Comparison of ENCODE assay signal across 15 cellular contexts in the genomic region with DNA sequence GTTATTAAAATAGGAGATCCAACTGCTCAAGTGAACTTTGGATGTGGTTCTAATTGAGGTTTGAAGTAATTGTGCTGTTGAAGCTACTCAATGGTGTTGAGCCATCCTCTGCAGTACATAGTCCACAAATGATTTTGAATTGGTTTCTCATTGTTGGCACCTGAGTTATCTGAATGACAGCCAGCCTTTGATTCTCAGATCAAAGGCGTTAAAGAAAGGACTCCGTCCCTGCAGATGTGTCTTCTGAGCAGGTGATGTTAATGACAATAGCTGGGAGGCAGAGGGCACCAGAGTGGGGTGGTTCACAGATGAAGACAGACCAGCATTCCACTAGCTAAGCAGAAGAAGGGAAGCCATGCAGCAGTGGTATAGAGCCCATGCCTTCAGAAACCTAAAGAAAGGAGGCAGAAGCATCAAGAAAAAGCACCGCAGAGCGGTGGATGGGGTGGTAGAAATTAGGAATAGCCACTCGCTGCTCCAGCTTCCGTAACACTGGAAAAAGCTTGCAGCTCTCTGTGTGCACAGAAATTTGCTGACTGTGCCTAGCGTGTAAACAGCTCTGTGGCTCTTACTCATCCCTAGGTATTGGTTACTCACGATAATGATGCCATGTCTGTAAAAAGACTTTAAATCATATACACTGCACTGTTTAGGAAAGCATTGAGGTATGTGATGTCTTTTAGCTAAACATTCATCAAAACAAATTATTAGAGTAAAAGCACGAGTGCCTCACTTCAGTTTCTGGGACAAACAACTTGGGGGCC.
DNase-seq lines count a peak whose midpoint lies in the region; ATAC-seq and TF ChIP-seq lines count a peak whose summit lies in the region.
"Had no signal": no experiment of that assay in that cellular context is flagged by ENCODE, and none has a peak within 500 bp of the region (broad histone marks: within the 10 kb centered on the region; RNA-seq: fewer than 3 reads in every experiment).

No MANE protein-coding gene starts in this region.

- H3K4me3 Mint-ChIP-seq in activated CD8-positive, alpha-beta T cell treated with anti-CD3 and anti-CD28 coated beads for 36 hours: no peak overlapping the region
- H3K4me3 Mint-ChIP-seq in activated CD8-positive, alpha-beta T cell treated with anti-CD3 and anti-CD28 coated beads, Interleukin-2, amount 10 ng/mL, durations not matched to agents 7 days and 5 days: no peak overlapping the region
- H3K4me3 Mint-ChIP-seq in stimulated activated memory B cell treated with anti-CD40 and anti-IgM and Interleukin-4, amounts not matched to agents 10 μg/mL and 1 μg/mL and 100 μg/mL, for 72 hours: no peak overlapping the region
- H3K4me3 Mint-ChIP-seq: activated CD4-positive, alpha-beta memory T cell treated with anti-CD3 and anti-CD28 coated beads for 36 hours; activated naive CD4-positive, alpha-beta T cell treated with anti-CD3 and anti-CD28 coated beads, Interleukin-2, amount 50 U/mL, for 24 hours had no signal

- no peaks in the 10 kb centered on the region for H3K27me3 ChIP-seq in fibroblast of lung (ENCODE audit: control insufficient read depth, insufficient read depth, low read length)
- H3K27me3 ChIP-seq: suprapubic skin had no signal

- peak; percentile 62 for ATAC-seq in activated CD8-positive, alpha-beta T cell treated with anti-CD3 and anti-CD28 coated beads for 36 hours
- ATAC-seq in activated CD8-positive, alpha-beta T cell treated with anti-CD3 and anti-CD28 coated beads, Interleukin-2, amount 10 ng/mL, durations not matched to agents 7 days and 5 days: no peak
- no peak for ATAC-seq in stimulated activated memory B cell treated with anti-CD40 and anti-IgM and Interleukin-4, amounts not matched to agents 10 μg/mL and 1 μg/mL and 100 μg/mL, for 72 hours
- ATAC-seq in HG03196 (IDR thresholded peaks at IDR 0.05; ENCODE audit: unreplicated experiment) (no peak), HG03039 (IDR thresholded peaks at IDR 0.05; ENCODE audit: unreplicated experiment) (no peak)

- no peak overlapping the region for H3K27ac Mint-ChIP-seq in activated CD8-positive, alpha-beta T cell treated with anti-CD3 and anti-CD28 coated beads for 36 hours
- H3K27ac Mint-ChIP-seq in activated CD8-positive, alpha-beta T cell treated with anti-CD3 and anti-CD28 coated beads, Interleukin-2, amount 10 ng/mL, durations not matched to agents 7 days and 5 days: no peak overlapping the region
- peak overlapping the region; percentile 12 for H3K27ac Mint-ChIP-seq in stimulated activated memory B cell treated with anti-CD40 and anti-IgM and Interleukin-4, amounts not matched to agents 10 μg/mL and 1 μg/mL and 100 μg/mL, for 72 hours
- H3K27ac Mint-ChIP-seq: activated CD4-positive, alpha-beta memory T cell treated with anti-CD3 and anti-CD28 coated beads for 36 hours; activated naive CD4-positive, alpha-beta T cell treated with anti-CD3 and anti-CD28 coated beads, Interleukin-2, amount 50 U/mL, for 24 hours had no signal

- CTCF ChIA-PET in activated CD8-positive, alpha-beta T cell treated with anti-CD3 and anti-CD28 coated beads for 36 hours (lab: Charles Lee): interaction anchor here (0.9 to 2.3 kb wide), 3 partner anchors 33 to 81 kb away, joined by 3 to 20 read pairs (median 8); no protein-coding TSS in a partner anchor
- CTCF ChIA-PET in activated CD8-positive, alpha-beta T cell treated with anti-CD3 and anti-CD28 coated beads, Interleukin-2, amount 10 ng/mL, durations not matched to agents 7 days and 5 days (lab: Charles Lee): interaction anchor here (0.7 to 2.0 kb wide), 6 partner anchors 9 to 74 kb away, joined by 3 to 7 read pairs (median 4); no protein-coding TSS in a partner anchor

- POLR2A ChIA-PET in activated CD8-positive, alpha-beta T cell treated with anti-CD3 and anti-CD28 coated beads for 36 hours (lab: Charles Lee): interaction anchor here (0.8 kb wide), 1 partner anchor 62 kb away, joined by 3 read pairs; no protein-coding TSS in a partner anchor
- POLR2A ChIA-PET in activated CD8-positive, alpha-beta T cell treated with anti-CD3 and anti-CD28 coated beads, Interleukin-2, amount 10 ng/mL, durations not matched to agents 7 days and 5 days (lab: Charles Lee): no interaction called here

- no peak overlapping the region for H3K4me2 ChIP-seq in fibroblast of lung (ENCODE audit: extremely low read depth, insufficient read depth, low read length)

- no peaks in the 10 kb centered on the region for H3K4me1 ChIP-seq in fibroblast of lung (ENCODE audit: control insufficient read depth, extremely low read depth, insufficient read depth, low read length)

- H3K9me3 Mint-ChIP-seq in activated CD8-positive, alpha-beta T cell treated with anti-CD3 and anti-CD28 coated beads for 36 hours: no peaks in the 10 kb centered on the region
- no peaks in the 10 kb centered on the region for H3K9me3 Mint-ChIP-seq in activated CD8-positive, alpha-beta T cell treated with anti-CD3 and anti-CD28 coated beads, Interleukin-2, amount 10 ng/mL, durations not matched to agents 7 days and 5 days (ENCODE audit: insufficient read depth)
- no peaks in the 10 kb centered on the region for H3K9me3 Mint-ChIP-seq in stimulated activated memory B cell treated with anti-CD40 and anti-IgM and Interleukin-4, amounts not matched to agents 10 μg/mL and 1 μg/mL and 100 μg/mL, for 72 hours
- H3K9me3 Mint-ChIP-seq: activated CD4-positive, alpha-beta memory T cell treated with anti-CD3 and anti-CD28 coated beads for 36 hours; activated naive CD4-positive, alpha-beta T cell treated with anti-CD3 and anti-CD28 coated beads, Interleukin-2, amount 50 U/mL, for 24 hours had no signal

- peaks cover 13% of the 10 kb centered on the region for H3K4me1 Mint-ChIP-seq in activated CD8-positive, alpha-beta T cell treated with anti-CD3 and anti-CD28 coated beads for 36 hours (ENCODE audit: low read depth)
- H3K4me1 Mint-ChIP-seq in activated CD8-positive, alpha-beta T cell treated with anti-CD3 and anti-CD28 coated beads, Interleukin-2, amount 10 ng/mL, durations not matched to agents 7 days and 5 days (ENCODE audit: low read depth): peaks cover under 1% of the 10 kb centered on the region
- H3K4me1 Mint-ChIP-seq in stimulated activated memory B cell treated with anti-CD40 and anti-IgM and Interleukin-4, amounts not matched to agents 10 μg/mL and 1 μg/mL and 100 μg/mL, for 72 hours: peaks cover 2% of the 10 kb centered on the region

- H3K27me3 Mint-ChIP-seq in activated CD8-positive, alpha-beta T cell treated with anti-CD3 and anti-CD28 coated beads for 36 hours: no peaks in the 10 kb centered on the region
- H3K27me3 Mint-ChIP-seq in activated CD8-positive, alpha-beta T cell treated with anti-CD3 and anti-CD28 coated beads, Interleukin-2, amount 10 ng/mL, durations not matched to agents 7 days and 5 days (ENCODE audit: low read depth): no peaks in the 10 kb centered on the region
- no peaks in the 10 kb centered on the region for H3K27me3 Mint-ChIP-seq in stimulated activated memory B cell treated with anti-CD40 and anti-IgM and Interleukin-4, amounts not matched to agents 10 μg/mL and 1 μg/mL and 100 μg/mL, for 72 hours
- H3K27me3 Mint-ChIP-seq: activated CD4-positive, alpha-beta memory T cell treated with anti-CD3 and anti-CD28 coated beads for 36 hours; activated naive CD4-positive, alpha-beta T cell treated with anti-CD3 and anti-CD28 coated beads, Interleukin-2, amount 50 U/mL, for 24 hours had no signal

- no peak overlapping the region for H2AFZ ChIP-seq in fibroblast of lung (ENCODE audit: low read length)

- peak; percentile 15 for DNase-seq in activated CD8-positive, alpha-beta T cell treated with anti-CD3 and anti-CD28 coated beads for 36 hours
- DNase-seq in activated CD8-positive, alpha-beta T cell treated with anti-CD3 and anti-CD28 coated beads, Interleukin-2, amount 10 ng/mL, durations not matched to agents 7 days and 5 days: no peak
- DNase-seq in RKO (ENCODE audit: low spot score) (peak; percentile 18), fibroblast of lung (ENCODE audit: low read depth in 2 of 2) (peak; percentile 37 to 58), HT-29 (ENCODE audit: low spot score) (no peak)
- DNase-seq: activated CD4-positive, alpha-beta memory T cell treated with anti-CD3 and anti-CD28 coated beads for 36 hours; NCI-H1694 treated with DMSO at 0.1 percent for 48 hours; NCI-H748 treated with DMSO at 0.1 percent for 48 hours; occipital lobe had no signal

- H4K20me1 ChIP-seq in fibroblast of lung (ENCODE audit: control insufficient read depth, extremely low read depth, insufficient read depth, low read length): no peaks in the 10 kb centered on the region

- intact Hi-C loops in activated CD8-positive, alpha-beta T cell treated with anti-CD3 and anti-CD28 coated beads for 36 hours (cut with micrococcal nuclease): no loop called here

- no peaks in the 10 kb centered on the region for H3K79me2 ChIP-seq in fibroblast of lung (ENCODE audit: control insufficient read depth, insufficient read depth, low read length)

- peaks cover 3% of the 10 kb centered on the region for H3K36me3 Mint-ChIP-seq in activated CD8-positive, alpha-beta T cell treated with anti-CD3 and anti-CD28 coated beads for 36 hours (ENCODE audit: low read depth)
- peaks cover 11% of the 10 kb centered on the region for H3K36me3 Mint-ChIP-seq in activated CD8-positive, alpha-beta T cell treated with anti-CD3 and anti-CD28 coated beads, Interleukin-2, amount 10 ng/mL, durations not matched to agents 7 days and 5 days (ENCODE audit: low read depth)
- H3K36me3 Mint-ChIP-seq in stimulated activated memory B cell treated with anti-CD40 and anti-IgM and Interleukin-4, amounts not matched to agents 10 μg/mL and 1 μg/mL and 100 μg/mL, for 72 hours: peaks cover 8% of the 10 kb centered on the region

- no peaks in the 10 kb centered on the region for H3K36me3 ChIP-seq in fibroblast of lung (ENCODE audit: control insufficient read depth, insufficient read depth, low read length)
- H3K36me3 ChIP-seq: suprapubic skin had no signal

- no peak overlapping the region for H3K9ac ChIP-seq in fibroblast of lung (ENCODE audit: insufficient read depth, low read length)

- H3K9me3 ChIP-seq in fibroblast of lung (ENCODE audit: control insufficient read depth, insufficient read depth, low read depth, low read length): no peaks in the 10 kb centered on the region
- H3K9me3 ChIP-seq: suprapubic skin had no signal

- no peak overlapping the region for H3K4me3 ChIP-seq in fibroblast of lung (replicated peaks in 1 of 4; ENCODE audit: control extremely low read depth in 1 of 4, insufficient read depth in 1 of 4, low read depth in 3 of 4, low read length in 4 of 4)
- H3K4me3 ChIP-seq: skin epidermis, suprapubic skin had no signal

- H3K27ac ChIP-seq in fibroblast of lung (ENCODE audit: insufficient read depth, low read length): no peak overlapping the region
- H3K27ac ChIP-seq: skin epidermis, suprapubic skin had no signal

- TF ChIP-seq CTCF in activated CD8-positive, alpha-beta T cell treated with anti-CD3 and anti-CD28 coated beads for 36 hours (IDR thresholded peaks at IDR 0.05): no peak
- no peak for TF ChIP-seq CTCF in fibroblast of lung (conservative IDR thresholded peaks at IDR 0.05 in 1 of 2, IDR thresholded peaks at IDR 0.05 in 1 of 2; ENCODE audit: low read depth in 1 of 2, low read length in 2 of 2)

Comparison
In these comparisons a context has a peak if more than half of its experiments do, and no peak if none do; other contexts are left out.
1. DNase-seq: peak in activated CD8-positive, alpha-beta T cell treated with anti-CD3 and anti-CD28 coated beads for 36 hours (single experiment), RKO (single experiment) and fibroblast of lung (2 of 2); none in activated CD8-positive, alpha-beta T cell treated with anti-CD3 and anti-CD28 coated beads, Interleukin-2, amount 10 ng/mL, durations not matched to agents 7 days and 5 days (single experiment) and HT-29 (single experiment).